ENCODE assay signal across 9 cellular contexts in genomic region chr11:6472934-6473333, GRCh38. TPM values are rescaled to one million over a fixed set of nuclear protein-coding genes. Genes with fewer than 3 reads are reported as not detected.
DNase-seq lines count a peak whose midpoint lies in the region; ATAC-seq and TF ChIP-seq lines count a peak whose summit lies in the region.
"Had no signal": no experiment of that assay in that cellular context is flagged by ENCODE, and none has a peak within 500 bp of the region (broad histone marks: within the 10 kb centered on the region; RNA-seq: fewer than 3 reads in every experiment).

No MANE protein-coding gene starts in this region.

- H4K20me1 ChIP-seq in PC-9 (ENCODE audit: insufficient read depth), result no peaks in the 10 kb centered on the region

- 40% methylated on average over 1 of the region's 1 CpG; no CpG with 5 or more reads in 1 of the 2 donors for WGBS in esophagus squamous epithelium, 2 donors

- in situ Hi-C loops in G401 (cut with HindIII; ENCODE audit: low sequenced_read_pairs), result no loop called here

- no TSS peak for BruUV-seq in PC-9 (replicated peaks; lab: Mats Ljungman, UMichigan)

- H3K27ac ChIP-seq in PC-9 (no peak overlapping the region), esophagus squamous epithelium (peak overlapping the region; percentile 91 to 97 (median 94)), rectal smooth muscle tissue (ENCODE audit: low read depth, low read length) (no peak overlapping the region)

- H2AFZ ChIP-seq in PC-9, result no peak overlapping the region

- intact Hi-C loops in PC-9 (cut with micrococcal nuclease; ENCODE audit: unreplicated experiment), result loop anchor here (10.0 kb wide), 1 partner anchor 132 kb away; the partner anchor contains the start of genes ILK and RRP8
- intact Hi-C loops in esophagus squamous epithelium (cut with DNase I), result no loop called here

- TF ChIP-seq POLR2A in esophagus squamous epithelium (IDR thresholded peaks at IDR 0.05), result no peak

- peaks cover 18% of the 10 kb centered on the region for H3F3A ChIP-seq in PC-9 (ENCODE audit: insufficient read depth, low read depth)

- no peaks in the 10 kb centered on the region for H3K9me3 ChIP-seq in PC-9 (ENCODE audit: insufficient read depth, low read depth)
- H3K9me3 ChIP-seq in esophagus squamous epithelium, result no peaks in the 10 kb centered on the region

- no peaks in the 10 kb centered on the region for H3K79me2 ChIP-seq in PC-9 (ENCODE audit: low read depth)

- POLR2A ChIA-PET in PC-9 (lab: Charles Lee; ENCODE audit: unreplicated experiment), result interaction anchor here (1.2 kb wide), 1 partner anchor 83 kb away, joined by 14 read pairs; the partner anchor contains the start of gene SMPD1

- DNase-seq in G401 (ENCODE audit: low spot score), result peak; percentile 74
- DNase-seq in PC-9, result no peak
- DNase-seq in esophagus squamous epithelium (lab: John Stamatoyannopoulos, UW), result no peak
- DNase-seq in activated CD8-positive, alpha-beta memory T cell treated with anti-CD3 and anti-CD28 coated beads for 24 hours, result no peak
- DNase-seq: T-helper 9 cell had no signal

- no peaks in the 10 kb centered on the region for H3K9me2 ChIP-seq in PC-9 (ENCODE audit: insufficient read depth)

- no peak for TF ChIP-seq CTCF in PC-9 (conservative IDR thresholded peaks at IDR 0.05)
- no peak for TF ChIP-seq CTCF in esophagus squamous epithelium (IDR thresholded peaks at IDR 0.05)

- H3K27me3 ChIP-seq in PC-9 (ENCODE audit: insufficient read depth, low read depth), result no peaks in the 10 kb centered on the region
- no peaks in the 10 kb centered on the region for H3K27me3 ChIP-seq in esophagus squamous epithelium
- H3K27me3 ChIP-seq in rectal smooth muscle tissue (ENCODE audit: control insufficient read depth, insufficient read depth, low read length), result no peaks in the 10 kb centered on the region

- CTCF ChIA-PET in PC-9 (lab: Charles Lee), result interaction anchor here (0.5 kb wide), 1 partner anchor 94 kb away, joined by 3 read pairs; no protein-coding TSS in a partner anchor

- no peak overlapping the region for H3K4me3 ChIP-seq in PC-9
- H3K4me3 ChIP-seq in esophagus squamous epithelium, result peak overlapping the region; percentile 60 to 94 (median 82)
- peak overlapping the region; percentile 98 for H3K4me3 ChIP-seq in rectal smooth muscle tissue (ENCODE audit: low read length)

- peak overlapping the region; percentile 79 for H3K4me2 ChIP-seq in PC-9

- H3K36me3 ChIP-seq in PC-9 (ENCODE audit: low read depth), result no peaks in the 10 kb centered on the region
- H3K36me3 ChIP-seq in esophagus squamous epithelium, result peaks cover 3 to 14% (median 10%) of the 10 kb centered on the region in 3 donors
- H3K36me3 ChIP-seq in rectal smooth muscle tissue (ENCODE audit: control insufficient read depth, insufficient read depth, low read length), result peaks cover 11% of the 10 kb centered on the region

- no peaks in the 10 kb centered on the region for H3K4me1 ChIP-seq in PC-9 (replicated peaks; ENCODE audit: insufficient read depth)
- peaks cover 13 to 47% (median 25%) of the 10 kb centered on the region in 3 donors for H3K4me1 ChIP-seq in esophagus squamous epithelium
- peaks cover 16% of the 10 kb centered on the region for H3K4me1 ChIP-seq in rectal smooth muscle tissue (ENCODE audit: control insufficient read depth, insufficient read depth, low read length)

- no peak for ATAC-seq in GM21529 (IDR thresholded peaks at IDR 0.05; ENCODE audit: unreplicated experiment)
- ATAC-seq in GM18867 (IDR thresholded peaks at IDR 0.05; ENCODE audit: unreplicated experiment), result no peak
- no peak for ATAC-seq in HG02623 (IDR thresholded peaks at IDR 0.05; ENCODE audit: unreplicated experiment)

- H3K9ac ChIP-seq in rectal smooth muscle tissue (ENCODE audit: low read length), result no peak overlapping the region

RNA-seq across cellular contexts. Expression of gene TRIM3, which starts 0.8 kb away (rescaled TPM):
- total RNA-seq in G401 (2014; rRNA removed; shearing (Covaris generic)), result 18.1 and 48.8 TPM in 2 replicates
- 7.1 and 9.0 TPM in 2 replicates for total RNA-seq in PC-9 (2021)
- total RNA-seq in esophagus squamous epithelium, result 10 to 100 TPM in 1 of 4 donors, 1 to 10 TPM in 3; 4.0 to 13.5 (median 7.0) TPM

RNA-seq across cellular contexts. Expression of gene ARFIP2, which starts 8.2 kb away (rescaled TPM):
- 56.7 and 72.5 TPM in 2 replicates for total RNA-seq in G401 (2014; rRNA removed; shearing (Covaris generic))
- total RNA-seq in PC-9 (2021) (42.7 and 49.5 TPM in 2 replicates), esophagus squamous epithelium (10 to 100 TPM; 39.4 to 74.6 (median 50.8) TPM)

RNA-seq across cellular contexts. Expression of gene TIMM10B, which starts 8.4 kb away (rescaled TPM):
- total RNA-seq in G401 (2014; rRNA removed; shearing (Covaris generic)), result 37.4 and 56.5 TPM in 2 replicates
- total RNA-seq in PC-9 (2021) (18.5 and 22.3 TPM in 2 replicates), esophagus squamous epithelium (10 to 100 TPM; 17.0 to 40.2 (median 29.6) TPM)

RNA-seq across cellular contexts. Expression of gene DNHD1, which starts 24.1 kb away (rescaled TPM):
- 2.0 and 2.5 TPM in 2 replicates for total RNA-seq in G401 (2014; rRNA removed; shearing (Covaris generic))
- total RNA-seq in PC-9 (2021) (13.9 and 14.0 TPM in 2 replicates), esophagus squamous epithelium (10 to 100 TPM in 1 of 4 donors, 1 to 10 TPM in 3; 1.3 to 11.8 (median 7.7) TPM)

RNA-seq across cellular contexts. Expression of gene HPX, which starts 32.1 kb away (rescaled TPM):
- not detected in 2 replicates for total RNA-seq in G401 (2014; rRNA removed; shearing (Covaris generic))
- total RNA-seq in PC-9 (2021) (0.68 TPM in 1 of 2 replicates, not detected in the other), esophagus squamous epithelium (under 1 TPM in 1 of 4 donors, not detected in 3; 0.76 TPM)

Comparison
In these comparisons a context has a peak if more than half of its experiments do, and no peak if none do; other contexts are left out.
1. H3K27ac ChIP-seq: peak in esophagus squamous epithelium (4 of 4); none in PC-9 (single experiment) and rectal smooth muscle tissue (single experiment).